1 cellular context compared by ENCODE assay signal in genomic region chr6:155314773-155315515, GRCh38.
TF ChIP-seq lines count a peak whose summit lies in the region.

No MANE protein-coding gene starts in this region.

TF ChIP-seq in GM23338, 12 proteins besides CTCF, POLR2A, EP300 and RAD21 (continued from another document):
- no peak for TF ChIP-seq ZNF462 (CRISPR knock-in tag; IDR thresholded peaks at IDR 0.05)
- TF ChIP-seq STAT1 (IDR thresholded peaks at IDR 0.05; ENCODE audit: unreplicated experiment), result no peak
- no peak for TF ChIP-seq ETS1 (IDR thresholded peaks at IDR 0.05)
- TF ChIP-seq CREB1 (CRISPR knock-in tag; IDR thresholded peaks at IDR 0.05; ENCODE audit: low read depth), result no peak
- no peak for TF ChIP-seq EZH2 (IDR thresholded peaks at IDR 0.05; ENCODE audit: low read depth, unreplicated experiment)
- no peak for TF ChIP-seq POLR2AphosphoS5 (IDR thresholded peaks at IDR 0.05; ENCODE audit: low read depth)
- TF ChIP-seq JUNB (IDR thresholded peaks at IDR 0.05; ENCODE audit: unreplicated experiment), result no peak
- no peak for TF ChIP-seq ZNF114 (CRISPR knock-in tag; IDR thresholded peaks at IDR 0.05)
